Comparison of ENCODE assay signal across 29 cellular contexts in the genomic region with DNA sequence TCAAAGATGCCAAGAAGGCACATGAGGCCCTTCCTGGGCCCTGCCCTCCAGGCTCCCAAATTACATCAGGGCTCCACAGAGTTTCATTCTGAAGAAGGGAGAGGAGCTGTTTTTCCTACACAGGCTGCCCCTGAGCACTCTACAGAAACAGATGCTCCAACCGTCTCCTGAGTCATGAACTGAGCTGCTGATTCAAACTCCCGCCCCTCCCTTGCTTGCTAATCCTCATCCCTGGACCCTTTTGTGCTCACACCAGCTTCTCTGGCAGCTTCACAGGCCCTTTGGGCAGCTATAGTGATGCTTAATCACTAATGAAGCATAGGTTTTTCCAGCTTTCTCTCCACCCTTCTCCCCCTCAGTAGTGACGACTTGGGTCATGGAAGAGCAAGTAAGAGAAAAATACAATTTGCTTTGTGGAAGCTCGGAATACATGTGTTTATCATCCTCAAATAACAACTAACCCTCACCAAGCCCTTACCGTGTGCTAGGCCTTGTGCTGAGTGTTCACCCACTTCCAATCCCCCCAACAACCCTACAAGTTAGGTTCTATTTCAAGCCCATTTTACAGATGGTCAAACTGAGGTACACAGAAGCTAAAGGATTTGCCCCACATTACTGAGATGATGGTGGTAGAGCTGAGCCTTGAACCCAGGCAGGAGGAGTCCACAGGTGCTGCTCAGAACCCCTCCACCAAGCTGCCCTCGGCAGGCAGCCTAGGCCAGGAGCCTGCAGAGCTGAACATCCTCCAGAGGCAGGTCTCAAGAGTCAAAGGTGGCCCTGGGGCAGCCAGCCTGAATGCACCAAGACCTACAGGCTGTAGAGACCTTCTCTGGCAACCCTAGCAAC. TPM values are rescaled to one million over a fixed set of nuclear protein-coding genes. Genes with fewer than 3 reads are reported as not detected.
DNase-seq lines count a peak whose midpoint lies in the region; ATAC-seq, FAIRE-seq and TF ChIP-seq lines count a peak whose summit lies in the region.
"Had no signal": no experiment of that assay in that cellular context is flagged by ENCODE, and none has a peak within 500 bp of the region (broad histone marks: within the 10 kb centered on the region; RNA-seq: fewer than 3 reads in every experiment).

No MANE protein-coding gene starts in this region.

- H2AFZ ChIP-seq in keratinocyte (ENCODE audit: control insufficient read depth, low read length) = no peak overlapping the region

- H3K4me1 ChIP-seq in DOHH2 (ENCODE audit: control insufficient read depth, low read length) (peaks cover 43% of the 10 kb centered on the region), keratinocyte (ENCODE audit: control insufficient read depth, extremely low read depth, insufficient read depth, low read length) (no peaks in the 10 kb centered on the region), Peyer's patch (no peaks in the 10 kb centered on the region)
- H3K4me1 ChIP-seq: gastroesophageal sphincter, sigmoid colon, SJCRH30, thyroid gland had no signal

- dilution Hi-C loops in keratinocyte (cut with MboI; ENCODE audit: extremely low pct_ligation_motif_present, low sequenced_read_pairs) = no loop called here

- TF ChIP-seq POLR2A in Peyer's patch (IDR thresholded peaks at IDR 0.05) = no peak

- H4K20me1 ChIP-seq in DOHH2 (ENCODE audit: control insufficient read depth, insufficient read depth, low read depth, low read length) (no peaks in the 10 kb centered on the region), keratinocyte (ENCODE audit: control insufficient read depth, extremely low read depth, insufficient read depth, low read length) (no peaks in the 10 kb centered on the region)

- H3K36me3 ChIP-seq in DOHH2 (ENCODE audit: control insufficient read depth, low read length) (peaks cover 55% of the 10 kb centered on the region), WERI-Rb-1 (no peaks in the 10 kb centered on the region), keratinocyte (ENCODE audit: control insufficient read depth in 2 of 2, extremely low read depth in 1 of 2, insufficient read depth in 2 of 2, low read length in 2 of 2) (no peaks in the 10 kb centered on the region), Peyer's patch (no peaks in the 10 kb centered on the region)
- H3K36me3 ChIP-seq: gastroesophageal sphincter, sigmoid colon, SJCRH30, thyroid gland had no signal

- H3K4me2 ChIP-seq in DOHH2 (ENCODE audit: low read length) (peak overlapping the region; percentile 60; the same call in 1 of the 2 replicates), keratinocyte (ENCODE audit: control insufficient read depth, extremely low read depth, insufficient read depth, low read depth, low read length) (no peak overlapping the region)

- ATAC-seq in GM19455 (IDR thresholded peaks at IDR 0.05; ENCODE audit: unreplicated experiment) = no peak
- ATAC-seq: gastroesophageal sphincter; stimulated activated memory B cell treated with anti-CD40 and anti-IgM and Interleukin-4, amounts not matched to agents 10 μg/mL and 1 μg/mL and 100 μg/mL, for 72 hours; T-helper 17 cell; WTC11 had no signal

- H3K9me3 ChIP-seq in DOHH2 (ENCODE audit: control insufficient read depth, insufficient read depth, low read length) = no peaks in the 10 kb centered on the region
- peaks cover 4% of the 10 kb centered on the region for H3K9me3 ChIP-seq in WERI-Rb-1 (ENCODE audit: severe bottlenecking)
- no peaks in the 10 kb centered on the region for H3K9me3 ChIP-seq in keratinocyte (ENCODE audit: control insufficient read depth, low read depth, low read length)
- no peaks in the 10 kb centered on the region for H3K9me3 ChIP-seq in Peyer's patch
- H3K9me3 ChIP-seq: sigmoid colon, SJCRH30, thyroid gland had no signal

- H3K27me3 ChIP-seq in DOHH2 (ENCODE audit: control insufficient read depth, low read length) (no peaks in the 10 kb centered on the region), WERI-Rb-1 (ENCODE audit: insufficient read depth, low read depth, severe bottlenecking) (no peaks in the 10 kb centered on the region), keratinocyte (ENCODE audit: control insufficient read depth, extremely low read depth, insufficient read depth, low read length) (peaks cover 8% of the 10 kb centered on the region), Peyer's patch (no peaks in the 10 kb centered on the region)
- H3K27me3 ChIP-seq: SJCRH30, thyroid gland had no signal

- H3K27ac ChIP-seq in DOHH2 (ENCODE audit: low read depth, low read length) = no peak overlapping the region
- peak overlapping the region; percentile 71 for H3K27ac ChIP-seq in WERI-Rb-1
- no peak overlapping the region for H3K27ac ChIP-seq in keratinocyte (ENCODE audit: control insufficient read depth, insufficient read depth, low read length)
- no peak overlapping the region for H3K27ac ChIP-seq in Peyer's patch
- H3K27ac ChIP-seq: epithelial cell of prostate, gastroesophageal sphincter, sigmoid colon, SJCRH30, thyroid gland had no signal

- H3K9me2 ChIP-seq in DOHH2 (replicated peaks; ENCODE audit: control insufficient read depth, low read length) = no peaks in the 10 kb centered on the region

- TF ChIP-seq CTCF in DOHH2 (IDR thresholded peaks at IDR 0.05; ENCODE audit: low read depth, low read length, poor library complexity, severe bottlenecking) = no peak
- no peak for TF ChIP-seq CTCF in WERI-Rb-1 (IDR thresholded peaks at IDR 0.05; ENCODE audit: low read depth, low read length)
- no peak for TF ChIP-seq CTCF in keratinocyte (optimal IDR thresholded peaks at IDR 0.05 in 1 of 3, IDR thresholded peaks at IDR 0.05 in 1 of 3, conservative IDR thresholded peaks at IDR 0.05 in 1 of 3; ENCODE audit: extremely low read depth in 1 of 3, insufficient read depth in 2 of 3, low read length in 3 of 3)
- no peak for TF ChIP-seq CTCF in Peyer's patch (IDR thresholded peaks at IDR 0.05)

- H3K9me1 ChIP-seq in keratinocyte (ENCODE audit: control insufficient read depth, extremely low read depth, insufficient read depth, low read length) = no peaks in the 10 kb centered on the region

- DNase-seq in HT1080 (ENCODE audit: low read depth) = peak; percentile 50
- DNase-seq in WERI-Rb-1 = peak; percentile 63
- DNase-seq in keratinocyte (ENCODE audit: low read depth, low spot score) = no peak
- no peak for DNase-seq in Peyer's patch
- no peak for DNase-seq in nucleus accumbens (lab: John Stamatoyannopoulos, UW)
- DNase-seq in SKM-1 (lab: John Stamatoyannopoulos, UW; ENCODE audit: unreplicated experiment) = no peak
- DNase-seq: activated CD4-positive, alpha-beta memory T cell treated with anti-CD3 and anti-CD28 coated beads, Interleukin-2, amount 10 ng/mL, durations not matched to agents 7 days and 5 days; activated naive CD4-positive, alpha-beta T cell; activated T-cell treated with anti-CD3 and anti-CD28 coated beads for 4 hours; amygdala; CD4-positive, alpha-beta T cell; central memory CD4-positive, alpha-beta T cell; DMS153; kidney glomerular epithelial cell; naive B cell; NCI-H1417; NCI-H774; sigmoid colon; SJCRH30; T-helper 17 cell; thyroid gland had no signal

- H3K79me2 ChIP-seq in DOHH2 (ENCODE audit: control insufficient read depth, low read length) (peaks cover 99% of the 10 kb centered on the region), keratinocyte (ENCODE audit: control insufficient read depth, insufficient read depth, low read length) (no peaks in the 10 kb centered on the region)

- H3K9ac ChIP-seq in keratinocyte (ENCODE audit: control insufficient read depth, extremely low read depth, insufficient read depth, low read length) = no peak overlapping the region

- FAIRE-seq in keratinocyte (lab: Jason Lieb, UNC) = peak; percentile 36

- no peaks in the 10 kb centered on the region for H3F3A ChIP-seq in DOHH2 (ENCODE audit: control insufficient read depth, insufficient read depth)

- H3K4me3 ChIP-seq in DOHH2 (ENCODE audit: low read length) = no peak overlapping the region
- no peak overlapping the region for H3K4me3 ChIP-seq in WERI-Rb-1 (ENCODE audit: low read depth, low read length)
- H3K4me3 ChIP-seq in keratinocyte (ENCODE audit: control insufficient read depth in 2 of 3, extremely low read depth in 1 of 3, insufficient read depth in 2 of 3, low read depth in 1 of 3, low read length in 3 of 3) = no peak overlapping the region
- H3K4me3 ChIP-seq in Peyer's patch = no peak overlapping the region
- H3K4me3 ChIP-seq: gastroesophageal sphincter, sigmoid colon, SJCRH30, thyroid gland had no signal

RNA-seq across cellular contexts. Expression of gene MEGF11, which starts 21.9 kb away (rescaled TPM):
- total RNA-seq in HT1080 (2014; rRNA removed; shearing (Covaris generic)) = 0.07 and 0.11 TPM in 2 replicates
- 0.07 and 0.24 TPM in 2 replicates for polyA plus RNA-seq in HT1080 (2015; cell fraction: cytosol; rRNA removed)
- 0.15 TPM in 1 of 2 replicates, not detected in the other for polyA plus RNA-seq in HT1080 (2015; cell fraction: nucleus; rRNA removed)
- not detected in 3 replicates for polyA plus RNA-seq in keratinocyte
- polyA plus RNA-seq in keratinocyte (2011; ENCODE audit: low read depth) = not detected
- polyA plus RNA-seq in keratinocyte (2011; cell fraction: cytosol; rRNA removed) = not detected in 2 replicates
- 0.05 TPM in 1 of 2 replicates, not detected in the other for polyA plus RNA-seq in keratinocyte (2011; cell fraction: nucleus; rRNA removed)
- polyA plus RNA-seq in keratinocyte (2012; ENCODE audit: low replicate concordance) = 0.15 and 1.0 TPM in 2 replicates
- polyA minus RNA-seq in keratinocyte = not detected in 3 replicates
- polyA minus RNA-seq in keratinocyte (2011; cell fraction: cytosol; rRNA and poly(A)+ RNA removed) = not detected
- not detected in 2 replicates for polyA minus RNA-seq in keratinocyte (2011; cell fraction: nucleus; rRNA and poly(A)+ RNA removed)
- not detected for total RNA-seq in Peyer's patch
- total RNA-seq: activated CD4-positive, alpha-beta memory T cell treated with anti-CD3 and anti-CD28 coated beads, Interleukin-2, amount 10 ng/mL, durations not matched to agents 7 days and 5 days; CD4-positive, alpha-beta T cell; osteocyte; sigmoid colon; T-helper 17 cell had no signal
- polyA plus RNA-seq: AG04450 had no signal

Comparison
In these comparisons a context has a peak if more than half of its experiments do, and no peak if none do; other contexts are left out.
1. DNase-seq: peak in HT1080 (single experiment) and WERI-Rb-1 (single experiment); none in keratinocyte (single experiment), Peyer's patch (0 of 3), nucleus accumbens (0 of 56) and SKM-1 (single experiment).